In genomic region chr18:2933995-2934394, GRCh38 we compare ENCODE assay signal across 1 cellular context.
A peak's percentile ranks its signal among the peaks of the same experiment; 100 is the strongest.
TF ChIP-seq lines count a peak whose summit lies in the region.

No MANE protein-coding gene starts in this region.

TF ChIP-seq in K562, 482 proteins besides CTCF, POLR2A, EP300 and RAD21 (continued from another document):
- TF ChIP-seq ZNF449 (CRISPR knock-in tag; IDR thresholded peaks at IDR 0.05) (peak; percentile 45; the same call in 1 of the 2 replicates), DMBX1 (CRISPR knock-in tag; IDR thresholded peaks at IDR 0.05; ENCODE audit: borderline replicate concordance) (no peak), ZNF277 (CRISPR knock-in tag; IDR thresholded peaks at IDR 0.05; ENCODE audit: borderline replicate concordance) (peak; percentile 80; the same call in 1 of the 2 replicates), NFIX (CRISPR knock-in tag; IDR thresholded peaks at IDR 0.05; ENCODE audit: low read depth) (0 out of 2 replicates have a peak, but pooled peaks have one; percentile 30)
